14 cellular contexts compared by ENCODE assay signal in genomic region chr2:191582355-191582754, GRCh38.
DNase-seq lines count a peak whose midpoint lies in the region; ATAC-seq and TF ChIP-seq lines count a peak whose summit lies in the region.
"Had no signal": no experiment of that assay in that cellular context is flagged by ENCODE, and none has a peak within 500 bp of the region (broad histone marks: within the 10 kb centered on the region; RNA-seq: fewer than 3 reads in every experiment).

No MANE protein-coding gene starts in this region.

- BruUV-seq in Calu3 (replicated peaks; lab: Mats Ljungman, UMichigan), result no TSS peak

- H3K27me3 ChIP-seq in vagina, result no peaks in the 10 kb centered on the region
- H3K27me3 ChIP-seq: right atrium auricular region, transverse colon had no signal

- H3K27ac ChIP-seq in vagina, result no peak overlapping the region
- H3K27ac ChIP-seq: right atrium auricular region, transverse colon had no signal

- CTCF ChIA-PET in Calu3 (lab: Charles Lee), result no interaction called here

- DNase-seq in Calu3 (peak; percentile 22), NCI-H460 (ENCODE audit: extremely low read depth, low read depth) (peak; percentile 22), epithelial cell of proximal tubule (ENCODE audit: low read depth) (peak; percentile 91), non-pigmented ciliary epithelial cell (ENCODE audit: low read depth) (peak; percentile 58), RPMI8226 (no peak), vagina (ENCODE audit: extremely low spot score in 2 of 2) (no peak), OCI-M2 (lab: John Stamatoyannopoulos, UW; ENCODE audit: unreplicated experiment) (no peak)
- no peak for DNase-seq in activated naive CD4-positive, alpha-beta T cell treated with anti-CD3 and anti-CD28 coated beads, Interleukin-2, amount 50 U/mL, for 72 hours (ENCODE audit: low spot score in 2 of 2)
- DNase-seq: activated CD4-positive, alpha-beta T cell treated with anti-CD3 and anti-CD28 coated beads for 4 hours; activated gamma-delta T cell treated with Interleukin-2 at 50 U/mL for 16 hours; NCI-H526; transverse colon had no signal

- peaks cover 12% of the 10 kb centered on the region for H3K4me1 Mint-ChIP-seq in Calu3 (ENCODE audit: low read depth, unreplicated experiment)

- no peak overlapping the region for H3K4me3 Mint-ChIP-seq in Calu3 (ENCODE audit: low read depth, unreplicated experiment)
- H3K4me3 Mint-ChIP-seq: dendritic cell treated with granulocyte-macrophage colony-stimulating factor and Interleukin-4, amounts not matched to agents 40 ng/mL and 50 ng/mL, for 4 days had no signal

- H3K9me3 ChIP-seq in vagina, result no peaks in the 10 kb centered on the region
- H3K9me3 ChIP-seq: right atrium auricular region, transverse colon had no signal

- intact Hi-C loops in Calu3 (cut with micrococcal nuclease; ENCODE audit: unreplicated experiment), result no loop called here
- intact Hi-C loops in vagina (cut with DNase I), result no loop called here

- TF ChIP-seq POLR2A in vagina (IDR thresholded peaks at IDR 0.05), result no peak

- ATAC-seq in activated naive CD4-positive, alpha-beta T cell treated with anti-CD3 and anti-CD28 coated beads, Interleukin-2, amount 50 U/mL, for 72 hours, result no peak

- no peak overlapping the region for H3K4me3 ChIP-seq in epithelial cell of proximal tubule (ENCODE audit: low read depth, low read length)
- H3K4me3 ChIP-seq in vagina, result no peak overlapping the region
- H3K4me3 ChIP-seq: right atrium auricular region, transverse colon had no signal

- no peaks in the 10 kb centered on the region for H3K36me3 Mint-ChIP-seq in Calu3 (ENCODE audit: insufficient read depth, unreplicated experiment)
- no peaks in the 10 kb centered on the region for H3K36me3 Mint-ChIP-seq in activated naive CD4-positive, alpha-beta T cell treated with anti-CD3 and anti-CD28 coated beads, Interleukin-2, amount 50 U/mL, for 72 hours

- H3K27ac Mint-ChIP-seq in Calu3 (ENCODE audit: unreplicated experiment), result peak overlapping the region; percentile 21
- no peak overlapping the region for H3K27ac Mint-ChIP-seq in activated naive CD4-positive, alpha-beta T cell treated with anti-CD3 and anti-CD28 coated beads, Interleukin-2, amount 50 U/mL, for 72 hours
- H3K27ac Mint-ChIP-seq: dendritic cell treated with granulocyte-macrophage colony-stimulating factor and Interleukin-4, amounts not matched to agents 40 ng/mL and 50 ng/mL, for 4 days had no signal

- no peaks in the 10 kb centered on the region for H3K4me1 ChIP-seq in vagina
- H3K4me1 ChIP-seq: right atrium auricular region had no signal

- H3K36me3 ChIP-seq in vagina, result no peaks in the 10 kb centered on the region
- H3K36me3 ChIP-seq: right atrium auricular region, transverse colon had no signal

- TF ChIP-seq CTCF in Calu3 (IDR thresholded peaks at IDR 0.05; ENCODE audit: unreplicated experiment) (no peak), epithelial cell of proximal tubule (conservative IDR thresholded peaks at IDR 0.05; ENCODE audit: low read depth, low read length) (no peak), vagina (IDR thresholded peaks at IDR 0.05) (no peak)

- no peaks in the 10 kb centered on the region for H3K9me3 Mint-ChIP-seq in Calu3 (ENCODE audit: low read depth, unreplicated experiment)
- H3K9me3 Mint-ChIP-seq in activated naive CD4-positive, alpha-beta T cell treated with anti-CD3 and anti-CD28 coated beads, Interleukin-2, amount 50 U/mL, for 72 hours, result no peaks in the 10 kb centered on the region
- H3K9me3 Mint-ChIP-seq: dendritic cell treated with granulocyte-macrophage colony-stimulating factor and Interleukin-4, amounts not matched to agents 40 ng/mL and 50 ng/mL, for 4 days had no signal

- H3K27me3 Mint-ChIP-seq in Calu3 (ENCODE audit: unreplicated experiment), result no peaks in the 10 kb centered on the region
- H3K27me3 Mint-ChIP-seq: dendritic cell treated with granulocyte-macrophage colony-stimulating factor and Interleukin-4, amounts not matched to agents 40 ng/mL and 50 ng/mL, for 4 days had no signal

Comparison
In these comparisons a context has a peak if more than half of its experiments do, and no peak if none do; other contexts are left out.
1. DNase-seq: peak in Calu3 (single experiment), NCI-H460 (single experiment), epithelial cell of proximal tubule (single experiment) and non-pigmented ciliary epithelial cell (single experiment); none in RPMI8226 (single experiment), vagina (0 of 2), OCI-M2 (single experiment) and activated naive CD4-positive, alpha-beta T cell treated with anti-CD3 and anti-CD28 coated beads, Interleukin-2, amount 50 U/mL, for 72 hours (0 of 2).